In genomic region chr9:37564114-37564513, GRCh38 we compare ENCODE assay signal across 1 cellular context.
TF ChIP-seq lines count a peak whose summit lies in the region.

No MANE protein-coding gene starts in this region.

TF ChIP-seq in HEK293, 187 proteins besides CTCF, POLR2A, EP300 and RAD21 (continued from another document):
- TF ChIP-seq ZBTB11 (tag by site-specific recombination; conservative IDR thresholded peaks at IDR 0.05; ENCODE audit: low read depth), result no peak
- no peak for TF ChIP-seq MEIS1 (CRISPR knock-in tag; IDR thresholded peaks at IDR 0.05; ENCODE audit: borderline replicate concordance)
- 0 out of 2 replicates have a peak, but pooled peaks have one; percentile 34 for TF ChIP-seq ZNF626 (tag by site-specific recombination; IDR thresholded peaks at IDR 0.05)
- TF ChIP-seq ZNF19 (tag by site-specific recombination; IDR thresholded peaks at IDR 0.05; ENCODE audit: low read depth), result no peak
- TF ChIP-seq SETDB1 (IDR thresholded peaks at IDR 0.05; ENCODE audit: insufficient read length, low read length), result peak; percentile 81
- no peak for TF ChIP-seq MZF1 (tag by site-specific recombination; IDR thresholded peaks at IDR 0.05; ENCODE audit: borderline replicate concordance)
- no peak for TF ChIP-seq GLIS1 (tag by site-specific recombination; IDR thresholded peaks at IDR 0.05)
- no peak for TF ChIP-seq ZSCAN30 (tag by site-specific recombination; IDR thresholded peaks at IDR 0.05)
- TF ChIP-seq BCL11B (tag by site-specific recombination; IDR thresholded peaks at IDR 0.05; ENCODE audit: low read depth), result no peak
